9 cellular contexts compared by ENCODE assay signal in the genomic region with DNA sequence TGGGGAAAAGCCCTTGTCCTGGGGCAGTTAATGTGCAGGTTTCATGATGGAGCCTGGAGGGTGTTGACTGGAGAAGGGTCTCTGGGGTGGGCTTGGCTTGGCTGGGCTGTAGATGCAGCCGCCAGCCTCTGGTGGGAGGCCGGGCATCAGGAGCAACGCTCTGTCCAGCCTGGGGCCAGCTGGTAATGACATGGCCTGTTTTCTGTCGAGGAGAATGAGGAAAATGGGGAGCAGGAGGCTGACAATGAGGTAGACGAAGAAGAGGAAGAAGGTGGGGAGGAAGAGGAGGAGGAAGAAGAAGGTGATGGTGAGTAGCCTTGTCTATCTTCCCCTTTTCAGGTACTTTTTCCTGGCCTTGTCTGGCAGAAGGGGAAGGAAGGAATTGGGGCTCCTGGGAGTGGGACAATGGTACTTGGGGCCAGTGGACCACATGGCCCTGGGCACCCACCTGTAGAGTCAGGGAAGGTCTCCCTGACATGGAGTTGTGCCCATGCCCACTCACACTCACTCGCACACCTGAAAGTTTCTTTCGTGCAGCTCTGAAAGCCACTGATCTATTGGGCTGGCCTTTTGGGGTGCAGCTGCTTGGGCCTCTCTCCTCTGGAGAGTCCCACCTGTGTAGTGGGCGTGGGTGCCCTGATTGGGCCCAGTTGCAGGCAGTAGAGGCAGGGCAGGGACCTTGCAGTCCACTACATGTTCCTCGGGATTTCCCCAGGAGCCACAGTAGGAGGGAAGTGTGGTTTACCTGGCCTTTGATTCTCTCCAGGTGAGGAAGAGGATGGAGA. TPM values are rescaled to one million over a fixed set of nuclear protein-coding genes. Genes with fewer than 3 reads are reported as not detected.
DNase-seq lines count a peak whose midpoint lies in the region; ATAC-seq, FAIRE-seq and TF ChIP-seq lines count a peak whose summit lies in the region.
"Had no signal": no experiment of that assay in that cellular context is flagged by ENCODE, and none has a peak within 500 bp of the region (broad histone marks: within the 10 kb centered on the region; RNA-seq: fewer than 3 reads in every experiment).

No MANE protein-coding gene starts in this region.

- ATAC-seq in GM18519 (IDR thresholded peaks at IDR 0.05; ENCODE audit: low FRiP score, unreplicated experiment) (no peak), GM21423 (IDR thresholded peaks at IDR 0.05; ENCODE audit: unreplicated experiment) (no peak)

- H3K27me3 ChIP-seq in WERI-Rb-1 (ENCODE audit: insufficient read depth, low read depth, severe bottlenecking) = no peaks in the 10 kb centered on the region

- TF ChIP-seq CTCF in WERI-Rb-1 (IDR thresholded peaks at IDR 0.05; ENCODE audit: low read depth, low read length) (no peak), fibroblast of the aortic adventitia (IDR thresholded peaks at IDR 0.05; ENCODE audit: insufficient read depth, low read length) (no peak)

- H3K36me3 ChIP-seq in WERI-Rb-1 = peaks cover 64% of the 10 kb centered on the region

- peaks cover 2% of the 10 kb centered on the region for H3K9me3 ChIP-seq in WERI-Rb-1 (ENCODE audit: severe bottlenecking)

- no peak for DNase-seq in GM12891 (ENCODE audit: insufficient read length, low spot score)
- DNase-seq in WERI-Rb-1 = no peak
- no peak for DNase-seq in fibroblast of the aortic adventitia (ENCODE audit: low read depth)
- DNase-seq in skeletal muscle cell (ENCODE audit: low read depth) = no peak
- no peak for DNase-seq in NCI-H69 (lab: John Stamatoyannopoulos, UW)
- DNase-seq in NCI-H146 (lab: John Stamatoyannopoulos, UW) = no peak
- DNase-seq: NCI-H1092 treated with DMSO at 0.1 percent for 48 hours had no signal

- H3K4me3 ChIP-seq in WERI-Rb-1 (ENCODE audit: low read depth, low read length) (peak overlapping the region; percentile 98), fibroblast of the aortic adventitia (ENCODE audit: low read depth, low read length) (peak overlapping the region; percentile 76), skeletal muscle cell (ENCODE audit: low read depth, low read length) (peak overlapping the region; percentile 82)

- peak; percentile 65 for TF ChIP-seq POLR2A in GM12891 (IDR thresholded peaks at IDR 0.05; ENCODE audit: low read depth, low read length)

- no peak for FAIRE-seq in GM12891 (lab: Jason Lieb, UNC)

- H3K27ac ChIP-seq in WERI-Rb-1 = peak overlapping the region; percentile 54

TF ChIP-seq in GM12891, 5 proteins besides CTCF, POLR2A, EP300 and RAD21:
- TF ChIP-seq TAF1 (IDR thresholded peaks at IDR 0.05; ENCODE audit: low read depth, low read length) (0 out of 2 replicates have a peak, but pooled peaks have one; percentile 7), POU2F2 (IDR thresholded peaks at IDR 0.05; ENCODE audit: low read depth, low read length) (no peak), SPI1 (IDR thresholded peaks at IDR 0.05; ENCODE audit: low read depth, low read length) (no peak), POLR2AphosphoS5 (IDR thresholded peaks at IDR 0.05; ENCODE audit: low read depth, low read length) (peak; percentile 73)

RNA-seq across cellular contexts. Expression of gene PTMA, which starts 3.5 kb away (rescaled TPM):
- 1,598 TPM for polyA plus RNA-seq in GM12891 (2012; ENCODE audit: low read depth, missing spikeins)
- 893 and 2,614 TPM in 2 replicates for total RNA-seq in fibroblast of the aortic adventitia (ENCODE audit: low replicate concordance)
